In the genomic region with DNA sequence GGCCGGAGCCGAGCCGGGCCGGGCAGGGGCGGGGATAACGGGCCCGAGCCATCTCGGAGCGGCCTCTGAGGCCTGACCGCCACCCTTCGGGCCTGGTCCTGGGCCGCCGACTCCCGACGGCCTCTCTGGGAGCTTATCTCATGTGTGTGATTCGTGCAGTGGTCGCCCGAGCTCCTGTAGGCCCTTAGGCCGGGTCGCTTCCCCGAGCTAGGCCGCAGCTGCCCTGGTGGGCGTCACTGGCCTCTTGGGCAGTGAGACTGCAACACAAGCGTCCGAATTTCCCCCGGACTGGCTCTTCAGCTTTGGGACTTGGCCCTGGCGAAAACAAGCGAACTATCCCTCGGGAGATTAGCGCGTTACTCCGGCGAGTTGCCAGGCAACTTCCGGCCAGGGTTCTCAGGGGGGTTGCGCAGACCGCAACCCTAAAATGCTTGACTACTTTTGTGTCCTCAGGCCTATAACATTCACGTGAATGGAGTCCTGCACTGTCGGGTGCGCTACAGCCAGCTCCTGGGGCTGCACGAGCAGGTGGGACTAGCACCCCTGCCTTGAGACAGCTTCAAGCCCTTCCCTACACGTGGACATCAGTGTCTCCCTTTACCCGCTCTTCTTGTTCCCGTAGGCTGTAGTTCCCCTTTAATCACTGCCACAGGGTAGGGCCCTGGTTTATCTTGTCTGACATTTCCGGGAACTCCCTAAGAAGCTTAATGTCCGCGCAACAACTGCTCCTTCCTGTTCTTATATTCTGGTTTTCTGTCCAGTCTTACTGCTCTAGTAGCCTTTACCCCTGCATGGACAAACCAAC, we compare ENCODE assay signal across 1 cellular context.
TF ChIP-seq lines count a peak whose summit lies in the region.

No MANE protein-coding gene starts in this region.

TF ChIP-seq in HepG2, 621 proteins besides CTCF, POLR2A, EP300 and RAD21 (continued from another document and continues in another):
- TF ChIP-seq, protein P1, sequence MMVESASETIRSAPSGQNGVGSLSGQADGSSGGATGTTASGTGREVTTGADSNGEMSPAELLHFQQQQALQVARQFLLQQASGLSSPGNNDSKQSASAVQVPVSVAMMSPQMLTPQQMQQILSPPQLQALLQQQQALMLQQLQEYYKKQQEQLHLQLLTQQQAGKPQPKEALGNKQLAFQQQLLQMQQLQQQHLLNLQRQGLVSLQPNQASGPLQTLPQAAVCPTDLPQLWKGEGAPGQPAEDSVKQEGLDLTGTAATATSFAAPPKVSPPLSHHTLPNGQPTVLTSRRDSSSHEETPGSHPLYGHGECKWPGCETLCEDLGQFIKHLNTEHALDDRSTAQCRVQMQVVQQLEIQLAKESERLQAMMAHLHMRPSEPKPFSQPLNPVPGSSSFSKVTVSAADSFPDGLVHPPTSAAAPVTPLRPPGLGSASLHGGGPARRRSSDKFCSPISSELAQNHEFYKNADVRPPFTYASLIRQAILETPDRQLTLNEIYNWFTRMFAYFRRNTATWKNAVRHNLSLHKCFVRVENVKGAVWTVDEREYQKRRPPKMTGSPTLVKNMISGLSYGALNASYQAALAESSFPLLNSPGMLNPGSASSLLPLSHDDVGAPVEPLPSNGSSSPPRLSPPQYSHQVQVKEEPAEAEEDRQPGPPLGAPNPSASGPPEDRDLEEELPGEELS (CRISPR knock-in tag; IDR thresholded peaks at IDR 0.05): no peak
- TF ChIP-seq AGO1 (IDR thresholded peaks at IDR 0.05; ENCODE audit: low read depth, low read length, poor library complexity, severe bottlenecking) (no peak), AGO2 (optimal IDR thresholded peaks at IDR 0.05; ENCODE audit: low read depth, low read length) (peak; percentile 86), PRMT3 (CRISPR knock-in tag; IDR thresholded peaks at IDR 0.05; ENCODE audit: borderline replicate concordance, low read depth) (no peak), HDAC6 (IDR thresholded peaks at IDR 0.05; ENCODE audit: low read depth, low read length) (no peak), ZNF367 (CRISPR knock-in tag; IDR thresholded peaks at IDR 0.05; ENCODE audit: borderline replicate concordance) (no peak), ZNF326 (CRISPR knock-in tag; IDR thresholded peaks at IDR 0.05; ENCODE audit: borderline replicate concordance) (no peak), REL (CRISPR knock-in tag; conservative IDR thresholded peaks at IDR 0.05) (no peak), POGZ (CRISPR knock-in tag; IDR thresholded peaks at IDR 0.05) (no peak), RARG (CRISPR knock-in tag; IDR thresholded peaks at IDR 0.05; ENCODE audit: low read depth) (no peak), HES4 (CRISPR knock-in tag; IDR thresholded peaks at IDR 0.05; ENCODE audit: borderline replicate concordance) (peak; percentile 79), ELF4 (CRISPR knock-in tag; IDR thresholded peaks at IDR 0.05; ENCODE audit: borderline replicate concordance) (no peak), HNRNPK (IDR thresholded peaks at IDR 0.05; ENCODE audit: low read depth, low read length, poor library complexity, severe bottlenecking) (no peak), CENPX (CRISPR knock-in tag; IDR thresholded peaks at IDR 0.05) (no peak), NFIB (CRISPR knock-in tag; IDR thresholded peaks at IDR 0.05; ENCODE audit: borderline replicate concordance) (no peak; the same call in 1 of the 2 replicates), ZNF383 (CRISPR knock-in tag; IDR thresholded peaks at IDR 0.05; ENCODE audit: borderline replicate concordance) (no peak), GTF2F1 (IDR thresholded peaks at IDR 0.05; ENCODE audit: low read length) (no peak), ZNF256 (CRISPR knock-in tag; conservative IDR thresholded peaks at IDR 0.05) (no peak), PCBP2 (optimal IDR thresholded peaks at IDR 0.05; ENCODE audit: low read depth, low read length, poor library complexity, severe bottlenecking) (no peak), ZNF616 (CRISPR knock-in tag; IDR thresholded peaks at IDR 0.05; ENCODE audit: low read depth) (peak; percentile 21; the same call in 1 of the 2 replicates), ZNF274 (CRISPR knock-in tag; IDR thresholded peaks at IDR 0.05) (peak; percentile 10; the same call in 1 of the 2 replicates), ZNF33A (CRISPR knock-in tag; IDR thresholded peaks at IDR 0.05; ENCODE audit: borderline replicate concordance) (no peak), ZNF619 (CRISPR knock-in tag; IDR thresholded peaks at IDR 0.05) (no peak), SOX6 (IDR thresholded peaks at IDR 0.05) (no peak), SOX6 (CRISPR knock-in tag; IDR thresholded peaks at IDR 0.05) (no peak), SRF (IDR thresholded peaks at IDR 0.05; ENCODE audit: low read depth, low read length) (no peak), SIN3A (IDR thresholded peaks at IDR 0.05; ENCODE audit: borderline replicate concordance, low read depth, low read length) (no peak; the same call in none of the 2 replicates), ZNF12 (CRISPR knock-in tag; IDR thresholded peaks at IDR 0.05) (no peak)
- TF ChIP-seq, protein P2, sequence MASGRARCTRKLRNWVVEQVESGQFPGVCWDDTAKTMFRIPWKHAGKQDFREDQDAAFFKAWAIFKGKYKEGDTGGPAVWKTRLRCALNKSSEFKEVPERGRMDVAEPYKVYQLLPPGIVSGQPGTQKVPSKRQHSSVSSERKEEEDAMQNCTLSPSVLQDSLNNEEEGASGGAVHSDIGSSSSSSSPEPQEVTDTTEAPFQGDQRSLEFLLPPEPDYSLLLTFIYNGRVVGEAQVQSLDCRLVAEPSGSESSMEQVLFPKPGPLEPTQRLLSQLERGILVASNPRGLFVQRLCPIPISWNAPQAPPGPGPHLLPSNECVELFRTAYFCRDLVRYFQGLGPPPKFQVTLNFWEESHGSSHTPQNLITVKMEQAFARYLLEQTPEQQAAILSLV (CRISPR knock-in tag; IDR thresholded peaks at IDR 0.05; ENCODE audit: borderline replicate concordance): 0 out of 2 replicates have a peak, but pooled peaks have one; percentile 1
- TF ChIP-seq, protein P3, sequence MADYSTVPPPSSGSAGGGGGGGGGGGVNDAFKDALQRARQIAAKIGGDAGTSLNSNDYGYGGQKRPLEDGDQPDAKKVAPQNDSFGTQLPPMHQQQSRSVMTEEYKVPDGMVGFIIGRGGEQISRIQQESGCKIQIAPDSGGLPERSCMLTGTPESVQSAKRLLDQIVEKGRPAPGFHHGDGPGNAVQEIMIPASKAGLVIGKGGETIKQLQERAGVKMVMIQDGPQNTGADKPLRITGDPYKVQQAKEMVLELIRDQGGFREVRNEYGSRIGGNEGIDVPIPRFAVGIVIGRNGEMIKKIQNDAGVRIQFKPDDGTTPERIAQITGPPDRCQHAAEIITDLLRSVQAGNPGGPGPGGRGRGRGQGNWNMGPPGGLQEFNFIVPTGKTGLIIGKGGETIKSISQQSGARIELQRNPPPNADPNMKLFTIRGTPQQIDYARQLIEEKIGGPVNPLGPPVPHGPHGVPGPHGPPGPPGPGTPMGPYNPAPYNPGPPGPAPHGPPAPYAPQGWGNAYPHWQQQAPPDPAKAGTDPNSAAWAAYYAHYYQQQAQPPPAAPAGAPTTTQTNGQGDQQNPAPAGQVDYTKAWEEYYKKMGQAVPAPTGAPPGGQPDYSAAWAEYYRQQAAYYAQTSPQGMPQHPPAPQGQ (CRISPR knock-in tag; IDR thresholded peaks at IDR 0.05; ENCODE audit: borderline replicate concordance): no peak; the same call in 1 of the 2 replicates
- TF ChIP-seq, protein P4, sequence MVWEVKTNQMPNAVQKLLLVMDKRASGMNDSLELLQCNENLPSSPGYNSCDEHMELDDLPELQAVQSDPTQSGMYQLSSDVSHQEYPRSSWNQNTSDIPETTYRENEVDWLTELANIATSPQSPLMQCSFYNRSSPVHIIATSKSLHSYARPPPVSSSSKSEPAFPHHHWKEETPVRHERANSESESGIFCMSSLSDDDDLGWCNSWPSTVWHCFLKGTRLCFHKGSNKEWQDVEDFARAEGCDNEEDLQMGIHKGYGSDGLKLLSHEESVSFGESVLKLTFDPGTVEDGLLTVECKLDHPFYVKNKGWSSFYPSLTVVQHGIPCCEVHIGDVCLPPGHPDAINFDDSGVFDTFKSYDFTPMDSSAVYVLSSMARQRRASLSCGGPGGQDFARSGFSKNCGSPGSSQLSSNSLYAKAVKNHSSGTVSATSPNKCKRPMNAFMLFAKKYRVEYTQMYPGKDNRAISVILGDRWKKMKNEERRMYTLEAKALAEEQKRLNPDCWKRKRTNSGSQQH (CRISPR knock-in tag; IDR thresholded peaks at IDR 0.05; ENCODE audit: low read depth): no peak
- TF ChIP-seq, protein P5, sequence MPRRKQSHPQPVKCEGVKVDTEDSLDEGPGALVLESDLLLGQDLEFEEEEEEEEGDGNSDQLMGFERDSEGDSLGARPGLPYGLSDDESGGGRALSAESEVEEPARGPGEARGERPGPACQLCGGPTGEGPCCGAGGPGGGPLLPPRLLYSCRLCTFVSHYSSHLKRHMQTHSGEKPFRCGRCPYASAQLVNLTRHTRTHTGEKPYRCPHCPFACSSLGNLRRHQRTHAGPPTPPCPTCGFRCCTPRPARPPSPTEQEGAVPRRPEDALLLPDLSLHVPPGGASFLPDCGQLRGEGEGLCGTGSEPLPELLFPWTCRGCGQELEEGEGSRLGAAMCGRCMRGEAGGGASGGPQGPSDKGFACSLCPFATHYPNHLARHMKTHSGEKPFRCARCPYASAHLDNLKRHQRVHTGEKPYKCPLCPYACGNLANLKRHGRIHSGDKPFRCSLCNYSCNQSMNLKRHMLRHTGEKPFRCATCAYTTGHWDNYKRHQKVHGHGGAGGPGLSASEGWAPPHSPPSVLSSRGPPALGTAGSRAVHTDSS (CRISPR knock-in tag; conservative IDR thresholded peaks at IDR 0.05): no peak
- TF ChIP-seq, protein P6, sequence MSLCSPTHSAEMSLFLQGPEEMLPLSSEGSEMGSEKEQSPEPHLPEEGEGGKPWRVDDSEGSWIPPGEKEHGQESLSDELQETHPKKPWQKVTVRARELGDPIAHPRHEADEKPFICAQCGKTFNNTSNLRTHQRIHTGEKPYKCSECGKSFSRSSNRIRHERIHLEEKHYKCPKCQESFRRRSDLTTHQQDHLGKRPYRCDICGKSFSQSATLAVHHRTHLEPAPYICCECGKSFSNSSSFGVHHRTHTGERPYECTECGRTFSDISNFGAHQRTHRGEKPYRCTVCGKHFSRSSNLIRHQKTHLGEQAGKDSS (CRISPR knock-in tag; IDR thresholded peaks at IDR 0.05; ENCODE audit: borderline replicate concordance, low read depth): no peak
- TF ChIP-seq, protein P7, sequence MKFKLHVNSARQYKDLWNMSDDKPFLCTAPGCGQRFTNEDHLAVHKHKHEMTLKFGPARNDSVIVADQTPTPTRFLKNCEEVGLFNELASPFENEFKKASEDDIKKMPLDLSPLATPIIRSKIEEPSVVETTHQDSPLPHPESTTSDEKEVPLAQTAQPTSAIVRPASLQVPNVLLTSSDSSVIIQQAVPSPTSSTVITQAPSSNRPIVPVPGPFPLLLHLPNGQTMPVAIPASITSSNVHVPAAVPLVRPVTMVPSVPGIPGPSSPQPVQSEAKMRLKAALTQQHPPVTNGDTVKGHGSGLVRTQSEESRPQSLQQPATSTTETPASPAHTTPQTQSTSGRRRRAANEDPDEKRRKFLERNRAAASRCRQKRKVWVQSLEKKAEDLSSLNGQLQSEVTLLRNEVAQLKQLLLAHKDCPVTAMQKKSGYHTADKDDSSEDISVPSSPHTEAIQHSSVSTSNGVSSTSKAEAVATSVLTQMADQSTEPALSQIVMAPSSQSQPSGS (CRISPR knock-in tag; IDR thresholded peaks at IDR 0.05): 0 out of 2 replicates have a peak, but pooled peaks have one; percentile 26
- TF ChIP-seq, protein P8, sequence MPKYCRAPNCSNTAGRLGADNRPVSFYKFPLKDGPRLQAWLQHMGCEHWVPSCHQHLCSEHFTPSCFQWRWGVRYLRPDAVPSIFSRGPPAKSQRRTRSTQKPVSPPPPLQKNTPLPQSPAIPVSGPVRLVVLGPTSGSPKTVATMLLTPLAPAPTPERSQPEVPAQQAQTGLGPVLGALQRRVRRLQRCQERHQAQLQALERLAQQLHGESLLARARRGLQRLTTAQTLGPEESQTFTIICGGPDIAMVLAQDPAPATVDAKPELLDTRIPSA (CRISPR knock-in tag; IDR thresholded peaks at IDR 0.05; ENCODE audit: borderline replicate concordance): no peak
- TF ChIP-seq, protein P9, sequence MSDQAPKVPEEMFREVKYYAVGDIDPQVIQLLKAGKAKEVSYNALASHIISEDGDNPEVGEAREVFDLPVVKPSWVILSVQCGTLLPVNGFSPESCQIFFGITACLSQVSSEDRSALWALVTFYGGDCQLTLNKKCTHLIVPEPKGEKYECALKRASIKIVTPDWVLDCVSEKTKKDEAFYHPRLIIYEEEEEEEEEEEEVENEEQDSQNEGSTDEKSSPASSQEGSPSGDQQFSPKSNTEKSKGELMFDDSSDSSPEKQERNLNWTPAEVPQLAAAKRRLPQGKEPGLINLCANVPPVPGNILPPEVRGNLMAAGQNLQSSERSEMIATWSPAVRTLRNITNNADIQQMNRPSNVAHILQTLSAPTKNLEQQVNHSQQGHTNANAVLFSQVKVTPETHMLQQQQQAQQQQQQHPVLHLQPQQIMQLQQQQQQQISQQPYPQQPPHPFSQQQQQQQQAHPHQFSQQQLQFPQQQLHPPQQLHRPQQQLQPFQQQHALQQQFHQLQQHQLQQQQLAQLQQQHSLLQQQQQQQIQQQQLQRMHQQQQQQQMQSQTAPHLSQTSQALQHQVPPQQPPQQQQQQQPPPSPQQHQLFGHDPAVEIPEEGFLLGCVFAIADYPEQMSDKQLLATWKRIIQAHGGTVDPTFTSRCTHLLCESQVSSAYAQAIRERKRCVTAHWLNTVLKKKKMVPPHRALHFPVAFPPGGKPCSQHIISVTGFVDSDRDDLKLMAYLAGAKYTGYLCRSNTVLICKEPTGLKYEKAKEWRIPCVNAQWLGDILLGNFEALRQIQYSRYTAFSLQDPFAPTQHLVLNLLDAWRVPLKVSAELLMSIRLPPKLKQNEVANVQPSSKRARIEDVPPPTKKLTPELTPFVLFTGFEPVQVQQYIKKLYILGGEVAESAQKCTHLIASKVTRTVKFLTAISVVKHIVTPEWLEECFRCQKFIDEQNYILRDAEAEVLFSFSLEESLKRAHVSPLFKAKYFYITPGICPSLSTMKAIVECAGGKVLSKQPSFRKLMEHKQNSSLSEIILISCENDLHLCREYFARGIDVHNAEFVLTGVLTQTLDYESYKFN (CRISPR knock-in tag; conservative IDR thresholded peaks at IDR 0.05): no peak
- TF ChIP-seq, protein P10, sequence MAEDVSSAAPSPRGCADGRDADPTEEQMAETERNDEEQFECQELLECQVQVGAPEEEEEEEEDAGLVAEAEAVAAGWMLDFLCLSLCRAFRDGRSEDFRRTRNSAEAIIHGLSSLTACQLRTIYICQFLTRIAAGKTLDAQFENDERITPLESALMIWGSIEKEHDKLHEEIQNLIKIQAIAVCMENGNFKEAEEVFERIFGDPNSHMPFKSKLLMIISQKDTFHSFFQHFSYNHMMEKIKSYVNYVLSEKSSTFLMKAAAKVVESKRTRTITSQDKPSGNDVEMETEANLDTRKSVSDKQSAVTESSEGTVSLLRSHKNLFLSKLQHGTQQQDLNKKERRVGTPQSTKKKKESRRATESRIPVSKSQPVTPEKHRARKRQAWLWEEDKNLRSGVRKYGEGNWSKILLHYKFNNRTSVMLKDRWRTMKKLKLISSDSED (CRISPR knock-in tag; IDR thresholded peaks at IDR 0.05): no peak
- TF ChIP-seq, protein P11, sequence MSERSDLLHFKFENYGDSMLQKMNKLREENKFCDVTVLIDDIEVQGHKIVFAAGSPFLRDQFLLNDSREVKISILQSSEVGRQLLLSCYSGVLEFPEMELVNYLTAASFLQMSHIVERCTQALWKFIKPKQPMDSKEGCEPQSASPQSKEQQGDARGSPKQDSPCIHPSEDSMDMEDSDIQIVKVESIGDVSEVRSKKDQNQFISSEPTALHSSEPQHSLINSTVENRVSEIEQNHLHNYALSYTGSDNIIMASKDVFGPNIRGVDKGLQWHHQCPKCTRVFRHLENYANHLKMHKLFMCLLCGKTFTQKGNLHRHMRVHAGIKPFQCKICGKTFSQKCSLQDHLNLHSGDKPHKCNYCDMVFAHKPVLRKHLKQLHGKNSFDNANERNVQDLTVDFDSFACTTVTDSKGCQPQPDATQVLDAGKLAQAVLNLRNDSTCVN (CRISPR knock-in tag; IDR thresholded peaks at IDR 0.05; ENCODE audit: borderline replicate concordance): no peak
